1 cellular context compared by ENCODE assay signal in genomic region chr9:4936277-4936676, GRCh38.
TF ChIP-seq lines count a peak whose summit lies in the region.

No MANE protein-coding gene starts in this region.

TF ChIP-seq in HepG2, 621 proteins besides CTCF, POLR2A, EP300 and RAD21 (continued from another document):
- no peak for TF ChIP-seq GRHL1 (CRISPR knock-in tag; conservative IDR thresholded peaks at IDR 0.05)
